In genomic region chr9:130341128-130341527, GRCh38 we compare ENCODE assay signal across 22 cellular contexts.
DNase-seq lines count a peak whose midpoint lies in the region; ATAC-seq and TF ChIP-seq lines count a peak whose summit lies in the region.
"Had no signal": no experiment of that assay in that cellular context is flagged by ENCODE, and none has a peak within 500 bp of the region (broad histone marks: within the 10 kb centered on the region; RNA-seq: fewer than 3 reads in every experiment).

No MANE protein-coding gene starts in this region.

- H3K9me3 ChIP-seq in NT2/D1 (ENCODE audit: insufficient read depth, low read length) (no peaks in the 10 kb centered on the region), endodermal cell (ENCODE audit: control insufficient read depth, low read length) (no peaks in the 10 kb centered on the region), neuronal stem cell (replicated peaks in 1 of 2; ENCODE audit: control insufficient read depth in 2 of 2, insufficient read depth in 1 of 2, low read depth in 1 of 2, low read length in 2 of 2) (peaks cover 0 to 6% of the 10 kb centered on the region in 2 donors)
- H3K9me3 ChIP-seq: BE2C, BLaER1, Caco-2 had no signal

- no peak for TF ChIP-seq CTCF in endodermal cell (conservative IDR thresholded peaks at IDR 0.05)

- no peak overlapping the region for H2BK5ac ChIP-seq in neuronal stem cell (ENCODE audit: low read length)

- 91 to 92% methylated on average over 4 to 13 of the region's 13 CpGs for WGBS in endodermal cell (ENCODE audit: insufficient coverage in 1 of 2, insufficient read length in 1 of 2), 2 experiments
- no CpG with 5 or more reads among the region's 13 CpGs for WGBS in neuronal stem cell (ENCODE audit: extremely low coverage in 2 of 2, insufficient read length in 2 of 2, insufficient replicate concordance in 1 of 2), 2 donors

- H3K27ac ChIP-seq in endodermal cell (ENCODE audit: low read depth, low read length) (no peak overlapping the region), neuronal stem cell (replicated peaks; ENCODE audit: low read length) (no peak overlapping the region)
- H3K27ac ChIP-seq: BLaER1 had no signal

- no peak overlapping the region for H2BK15ac ChIP-seq in neuronal stem cell (ENCODE audit: low read length)

- H3K36me3 Mint-ChIP-seq in endodermal cell (ENCODE audit: low read depth), result no peaks in the 10 kb centered on the region
- H3K36me3 Mint-ChIP-seq: CD14-positive monocyte; CD4-positive, alpha-beta memory T cell; CD4-positive, CD25-positive, alpha-beta regulatory T cell; CD8-positive, alpha-beta memory T cell had no signal

- H3K4ac ChIP-seq in neuronal stem cell (ENCODE audit: low read length), result no peak overlapping the region

- H3K4me3 ChIP-seq in NT2/D1 (ENCODE audit: insufficient read length, low read depth), result no peak overlapping the region
- H3K4me3 ChIP-seq in endodermal cell (ENCODE audit: low read length), result no peak overlapping the region
- H3K4me3 ChIP-seq in neuronal stem cell (ENCODE audit: low read length in 2 of 2), result no peak overlapping the region
- H3K4me3 ChIP-seq: BLaER1, GM12878 had no signal

- ATAC-seq in Right ventricle myocardium inferior, result no peak
- ATAC-seq in Right ventricle myocardium superior (ENCODE audit: poor library complexity), result no peak
- ATAC-seq in HG02973 (IDR thresholded peaks at IDR 0.05; ENCODE audit: unreplicated experiment), result no peak
- no peak for ATAC-seq in GM18907 (IDR thresholded peaks at IDR 0.05; ENCODE audit: unreplicated experiment)
- ATAC-seq: GM12878 had no signal

- H3K23ac ChIP-seq in neuronal stem cell (ENCODE audit: low read depth, low read length, poor library complexity), result no peak overlapping the region

- no peak overlapping the region for H3K14ac ChIP-seq in neuronal stem cell (ENCODE audit: low read length)

- intact Hi-C loops in Right ventricle myocardium inferior (cut with DNase I) (loop anchor here (5.0 kb wide), 1 partner anchor 99 kb away; no protein-coding TSS in a partner anchor), Right ventricle myocardium superior (cut with DNase I) (loop anchor here (10.0 kb wide), 2 partner anchors 76 to 206 kb away; partner anchors contain the start of gene HMCN2)

- H3K18ac ChIP-seq in neuronal stem cell (ENCODE audit: low read length), result peak overlapping the region; percentile 16

- H3K79me1 ChIP-seq in neuronal stem cell (ENCODE audit: low read depth, low read length), result no peaks in the 10 kb centered on the region

- no peak overlapping the region for H3K27ac Mint-ChIP-seq in endodermal cell
- H3K27ac Mint-ChIP-seq: CD14-positive monocyte; CD4-positive, CD25-positive, alpha-beta regulatory T cell; CD8-positive, alpha-beta memory T cell had no signal

- H3K4me2 ChIP-seq in neuronal stem cell (ENCODE audit: insufficient read depth, low read length, poor library complexity, severe bottlenecking), result no peak overlapping the region
- H3K4me2 ChIP-seq: BLaER1 had no signal

- no peak overlapping the region for H2BK12ac ChIP-seq in neuronal stem cell (ENCODE audit: low read length)

- no peaks in the 10 kb centered on the region for H3K36me3 ChIP-seq in NT2/D1 (ENCODE audit: insufficient read depth, insufficient read length, low read length)
- no peaks in the 10 kb centered on the region for H3K36me3 ChIP-seq in endodermal cell (ENCODE audit: control insufficient read depth, insufficient read depth, low read length)
- peaks cover 0 to 2% of the 10 kb centered on the region in 2 donors for H3K36me3 ChIP-seq in neuronal stem cell (replicated peaks in 1 of 2; ENCODE audit: control insufficient read depth in 2 of 2, insufficient read depth in 2 of 2, low read length in 2 of 2)
- H3K36me3 ChIP-seq: BE2C, BLaER1 had no signal

- no peak overlapping the region for H2BK120ac ChIP-seq in neuronal stem cell (ENCODE audit: low read depth, low read length)

- DNase-seq in Right ventricle myocardium inferior (ENCODE audit: missing footprints), result peak; percentile 55
- DNase-seq in Right ventricle myocardium superior, result no peak
- no peak for DNase-seq in NT2/D1 (ENCODE audit: low read depth, low spot score)
- peak; percentile 39 for DNase-seq in endodermal cell
- DNase-seq in neuronal stem cell (ENCODE audit: low spot score), result no peak
- no peak for DNase-seq in GM03348 (ENCODE audit: low spot score)
- DNase-seq: 8988T; ACHN; BE2C; C1 segment of cervical spinal cord; Caco-2; Calu3; CD4-positive, alpha-beta memory T cell; CD4-positive, CD25-positive, alpha-beta regulatory T cell; CD8-positive, alpha-beta memory T cell; DMS79 treated with DMSO at 0.1 percent for 48 hours; GF-D8 had no signal

- no peaks in the 10 kb centered on the region for H3K4me1 Mint-ChIP-seq in endodermal cell
- H3K4me1 Mint-ChIP-seq: CD14-positive monocyte; CD4-positive, CD25-positive, alpha-beta regulatory T cell; CD8-positive, alpha-beta memory T cell had no signal

- H3K4me3 Mint-ChIP-seq in endodermal cell, result no peak overlapping the region
- H3K4me3 Mint-ChIP-seq: CD14-positive monocyte; CD4-positive, alpha-beta memory T cell; CD4-positive, CD25-positive, alpha-beta regulatory T cell; CD8-positive, alpha-beta memory T cell had no signal

- H2AFZ ChIP-seq in neuronal stem cell (ENCODE audit: low read length), result no peak overlapping the region

- H3K9me3 Mint-ChIP-seq in endodermal cell, result no peaks in the 10 kb centered on the region
- H3K9me3 Mint-ChIP-seq: CD14-positive monocyte; CD4-positive, alpha-beta memory T cell; CD4-positive, CD25-positive, alpha-beta regulatory T cell; CD8-positive, alpha-beta memory T cell had no signal

- no peaks in the 10 kb centered on the region for H3K27me3 Mint-ChIP-seq in endodermal cell (ENCODE audit: insufficient read depth)
- H3K27me3 Mint-ChIP-seq: CD4-positive, CD25-positive, alpha-beta regulatory T cell had no signal

- H4K8ac ChIP-seq in neuronal stem cell (ENCODE audit: low read depth, low read length), result no peak overlapping the region

- H3K27me3 ChIP-seq in NT2/D1 (ENCODE audit: insufficient read depth, insufficient read length) (no peaks in the 10 kb centered on the region), endodermal cell (ENCODE audit: control insufficient read depth, insufficient read depth, low read length, poor library complexity, severe bottlenecking) (no peaks in the 10 kb centered on the region), neuronal stem cell (ENCODE audit: control insufficient read depth in 3 of 3, insufficient read depth in 3 of 3, low read depth in 1 of 3, low read length in 3 of 3) (peaks cover 0 to 7% (median 0%) of the 10 kb centered on the region in 3 experiments)
- H3K27me3 ChIP-seq: BE2C, BLaER1 had no signal

- H3K4me1 ChIP-seq in NT2/D1 (ENCODE audit: insufficient read depth, insufficient read length) (peaks cover 27% of the 10 kb centered on the region), endodermal cell (ENCODE audit: control insufficient read depth, insufficient read depth, low read length) (no peaks in the 10 kb centered on the region), neuronal stem cell (ENCODE audit: control insufficient read depth in 2 of 2, insufficient read depth in 1 of 2, low read depth in 1 of 2, low read length in 2 of 2) (peaks cover 5 to 9% of the 10 kb centered on the region in 2 donors)
- H3K4me1 ChIP-seq: BE2C, Caco-2 had no signal

- no peak overlapping the region for H4K91ac ChIP-seq in neuronal stem cell (ENCODE audit: low read depth, low read length, poor library complexity)

- H3K9ac ChIP-seq in NT2/D1 (ENCODE audit: insufficient read length, low read depth), result peak overlapping the region; percentile 29
- H3K9ac ChIP-seq in endodermal cell (ENCODE audit: extremely low read depth, low read length, poor library complexity, severe bottlenecking), result no peak overlapping the region
- peak overlapping the region; percentile 15 for H3K9ac ChIP-seq in neuronal stem cell (ENCODE audit: low read depth, low read length, poor library complexity)
- H3K9ac ChIP-seq: BLaER1 had no signal

- H2AK5ac ChIP-seq in neuronal stem cell (ENCODE audit: low read depth, low read length), result peak overlapping the region; percentile 48

Comparison
In these comparisons a context has a peak if more than half of its experiments do, and no peak if none do; other contexts are left out.
1. DNase-seq: peak in Right ventricle myocardium inferior (single experiment) and endodermal cell (single experiment); none in Right ventricle myocardium superior (single experiment), NT2/D1 (single experiment), neuronal stem cell (single experiment) and GM03348 (single experiment).